8 cellular contexts compared by ENCODE assay signal in genomic region chr11:116454020-116454645, GRCh38.
DNase-seq lines count a peak whose midpoint lies in the region; ATAC-seq, FAIRE-seq and TF ChIP-seq lines count a peak whose summit lies in the region.

No MANE protein-coding gene starts in this region.

- no peaks in the 10 kb centered on the region for H3K23me2 ChIP-seq in H1 (ENCODE audit: low read depth, low read length)

- no peaks in the 10 kb centered on the region for H3K9me3 ChIP-seq in HAP-1
- no peaks in the 10 kb centered on the region for H3K9me3 ChIP-seq in PC-3 (ENCODE audit: low read length)
- H3K9me3 ChIP-seq in H1 (ENCODE audit: insufficient read depth in 2 of 2, low read depth in 1 of 2, low read length in 1 of 2) = peaks cover 0 to 12% of the 10 kb centered on the region in 2 experiments; a peak in 2 of 4 replicates

- no peak overlapping the region for H2BK120ac ChIP-seq in H1 (replicated peaks; ENCODE audit: low read depth, low read length)

- no peak overlapping the region; the same call in 1 of the 2 replicates for H2BK12ac ChIP-seq in H1 (ENCODE audit: low read depth, low read length)

- no peaks in the 10 kb centered on the region for H3F3A ChIP-seq in PC-3 (ENCODE audit: low read length, unreplicated experiment)

- no peak overlapping the region for H2AK5ac ChIP-seq in H1 (ENCODE audit: low read depth, low read length)

- no peak for TF ChIP-seq POLR2A in H1 (IDR thresholded peaks at IDR 0.05; ENCODE audit: control extremely low read depth in 1 of 2, low read depth in 2 of 2, low read length in 2 of 2)

- TF ChIP-seq RAD21 in H1 (IDR thresholded peaks at IDR 0.05 in 1 of 2, conservative IDR thresholded peaks at IDR 0.05 in 1 of 2; ENCODE audit: low read depth in 2 of 2, low read length in 2 of 2) = peak; percentile 70 to 87

- H3K14ac ChIP-seq in H1 (ENCODE audit: insufficient read length) = no peak overlapping the region

- H3K79me2 ChIP-seq in PC-3 (ENCODE audit: low read length) (no peaks in the 10 kb centered on the region), H1 (ENCODE audit: control insufficient read depth in 1 of 2, insufficient read depth in 2 of 2, low read length in 2 of 2) (no peaks in the 10 kb centered on the region)

- H3K56ac ChIP-seq in H1 (replicated peaks; ENCODE audit: insufficient read length, low read depth, low read length) = no peak overlapping the region

- H2BK15ac ChIP-seq in H1 (ENCODE audit: low read length) = 0 out of 2 replicates have a peak overlapping the region, but pooled peaks have one; percentile 46

- intact Hi-C loops in PC-3 (cut with micrococcal nuclease) = no loop called here

- no peaks in the 10 kb centered on the region for H3K79me1 ChIP-seq in H1 (ENCODE audit: low read depth, low read length)

- peak overlapping the region; percentile 92 for H2BK20ac ChIP-seq in H1 (ENCODE audit: low read length)

- H3K4me3 ChIP-seq in HAP-1 (no peak overlapping the region), PC-3 (ENCODE audit: low read length) (no peak overlapping the region), H1 (ENCODE audit: extremely low read depth in 1 of 4, insufficient read depth in 2 of 4, low read depth in 3 of 4, low read length in 4 of 4) (no peak overlapping the region)

- H3K9ac ChIP-seq in PC-3 (ENCODE audit: low read length) = no peak overlapping the region
- H3K9ac ChIP-seq in H1 (replicated peaks in 1 of 4; ENCODE audit: extremely low read depth in 1 of 4, low read depth in 3 of 4, low read length in 3 of 4) = no peak overlapping the region

- POLR2A ChIA-PET in PC-3 (lab: Charles Lee; ENCODE audit: unreplicated experiment) = no interaction called here
- POLR2A ChIA-PET in H1 (lab: Charles Lee; ENCODE audit: partially characterized antibody) = no interaction called here

- peak; percentile 75 for FAIRE-seq in H1 (lab: Jason Lieb, UNC)

- H3K4me2 ChIP-seq in PC-3 (ENCODE audit: low read length) (no peak overlapping the region), H1 (ENCODE audit: insufficient read depth in 1 of 2, low read depth in 2 of 2, low read length in 2 of 2) (no peak overlapping the region)

- no peak overlapping the region for H3K18ac ChIP-seq in H1 (ENCODE audit: extremely low read depth, low read length)

- no peak overlapping the region for H2AFZ ChIP-seq in PC-3 (ENCODE audit: low read length)
- no peak overlapping the region for H2AFZ ChIP-seq in H1 (ENCODE audit: low read length)

- no peak overlapping the region for H3K27ac ChIP-seq in PC-3 (ENCODE audit: low read length)
- no peak overlapping the region for H3K27ac ChIP-seq in H1 (ENCODE audit: low read depth, low read length)

- H4K5ac ChIP-seq in H1 (ENCODE audit: insufficient read length, low read depth, low read length) = no peak overlapping the region

- in situ Hi-C loops in HAP-1 (cut with MboI; ENCODE audit: low sequenced_read_pairs) = no loop called here

- TF ChIP-seq CTCF in PC-3 (conservative IDR thresholded peaks at IDR 0.05; ENCODE audit: low read depth, low read length) = peak; percentile 58
- peak; percentile 75 to 84 (median 81) for TF ChIP-seq CTCF in H1 (IDR thresholded peaks at IDR 0.05; ENCODE audit: control extremely low read depth in 1 of 3, insufficient read depth in 1 of 3, low read depth in 1 of 3, low read length in 3 of 3)

- no TSS peak for BruUV-seq in PC-3 (replicated peaks; lab: Mats Ljungman, UMichigan)

- 71% methylated on average over 9 of the region's 9 CpGs; no CpG with 5 or more reads in 1 of the 2 experiments for WGBS in H1 (ENCODE audit: extremely low coverage in 1 of 2, insufficient coverage in 1 of 2, insufficient read length in 1 of 2, insufficient replicate concordance in 2 of 2, low coverage in 1 of 2, low lambda C conversion rate in 2 of 2, missing lambda C conversion rate in 1 of 2), 2 experiments

- H3K23ac ChIP-seq in H1 (ENCODE audit: insufficient read length) = no peak overlapping the region

- TF ChIP-seq EP300 in H1 (IDR thresholded peaks at IDR 0.05; ENCODE audit: borderline replicate concordance in 1 of 2, low read depth in 2 of 2, low read length in 2 of 2) = no peak

- H3K27me3 ChIP-seq in HAP-1 (ENCODE audit: low read depth) (no peaks in the 10 kb centered on the region), PC-3 (ENCODE audit: low read length) (peaks cover 18% of the 10 kb centered on the region; the same call in 1 of the 2 replicates), H1 (replicated peaks in 1 of 4; ENCODE audit: control insufficient read depth in 3 of 4, extremely low read depth in 1 of 4, insufficient read depth in 3 of 4, low read length in 3 of 4) (no peaks in the 10 kb centered on the region)

- CTCF ChIA-PET in PC-3 (lab: Charles Lee) (no interaction called here), H1 (lab: Charles Lee; ENCODE audit: partially characterized antibody) (interaction anchor here (0.6 to 4.7 kb wide), 26 partner anchors 10 to 239 kb away, joined by 3 to 58 read pairs (median 5); no protein-coding TSS in a partner anchor)

- H4K20me1 ChIP-seq in PC-3 (ENCODE audit: low read length) (no peaks in the 10 kb centered on the region), H1 (replicated peaks in 1 of 2; ENCODE audit: control insufficient read depth in 1 of 2, insufficient read depth in 2 of 2, low read length in 2 of 2) (no peaks in the 10 kb centered on the region)

- H3K36me3 ChIP-seq in HAP-1 (replicated peaks) (no peaks in the 10 kb centered on the region), PC-3 (ENCODE audit: low read depth, low read length) (no peaks in the 10 kb centered on the region), H1 (ENCODE audit: control insufficient read depth in 2 of 4, insufficient read depth in 4 of 4, low read length in 3 of 4) (no peaks in the 10 kb centered on the region)

- DNase-seq in D341Med (ENCODE audit: low spot score) (peak; percentile 71), HAP-1 (ENCODE audit: low spot score in 2 of 2) (peak; percentile 40 to 72), PC-3 (peak; percentile 52), H1 (ENCODE audit: low read depth in 1 of 2, low spot score in 2 of 2) (peak in 1 of 2 experiments; percentile 78), myocyte (ENCODE audit: low read depth) (peak; percentile 1)

- no peak overlapping the region for H4K91ac ChIP-seq in H1 (replicated peaks; ENCODE audit: insufficient read length, low read length)

- H3K4me1 ChIP-seq in HAP-1 (no peaks in the 10 kb centered on the region), PC-3 (ENCODE audit: insufficient read depth, low read length) (no peaks in the 10 kb centered on the region), H1 (replicated peaks in 1 of 4; ENCODE audit: control insufficient read depth in 3 of 4, insufficient read depth in 4 of 4, low read length in 3 of 4) (peaks cover 0 to 11% (median 1%) of the 10 kb centered on the region in 4 experiments; a peak in 3 of 7 replicates)

- H2BK5ac ChIP-seq in H1 (ENCODE audit: low read depth, low read length) = peak overlapping the region; percentile 3; the same call in 1 of the 2 replicates

- no peak overlapping the region for H4K8ac ChIP-seq in H1 (ENCODE audit: extremely low read depth, insufficient read depth, low read length)

- peak overlapping the region; percentile 80 for H3K4ac ChIP-seq in H1 (replicated peaks; ENCODE audit: insufficient read length, low read depth, low read length)

- ATAC-seq in PC-3 (peak; percentile 42), HG03571 (IDR thresholded peaks at IDR 0.05; ENCODE audit: unreplicated experiment) (no peak), HG02588 (IDR thresholded peaks at IDR 0.05; ENCODE audit: unreplicated experiment) (no peak), HG02852 (IDR thresholded peaks at IDR 0.05; ENCODE audit: unreplicated experiment) (no peak)

- no peaks in the 10 kb centered on the region for H3K9me2 ChIP-seq in PC-3 (replicated peaks; ENCODE audit: low read length)

TF ChIP-seq in H1, 55 proteins besides CTCF, POLR2A, EP300 and RAD21:
- TF ChIP-seq RFX5 (IDR thresholded peaks at IDR 0.05; ENCODE audit: borderline replicate concordance, low read depth, low read length) (no peak), TEAD4 (IDR thresholded peaks at IDR 0.05; ENCODE audit: low read depth, low read length) (peak; percentile 17; the same call in 1 of the 2 replicates), YY1 (IDR thresholded peaks at IDR 0.05; ENCODE audit: low read depth, low read length) (0 out of 2 replicates have a peak, but pooled peaks have one; percentile 39)
